ENCODE assay signal across 25 cellular contexts in genomic region chr6:45171380-45171779, GRCh38.
"Had no signal": no experiment of that assay in that cellular context is flagged by ENCODE, and none has a peak within 500 bp of the region (broad histone marks: within the 10 kb centered on the region; RNA-seq: fewer than 3 reads in every experiment).

No MANE protein-coding gene starts in this region.

- FAIRE-seq: HepG2 had no signal

- H3K27ac ChIP-seq: RWPE1 had no signal

- H3K4me2 ChIP-seq: SK-N-SH had no signal

- ATAC-seq: HepG2, Panc1, PC-3 had no signal

- H3K9ac ChIP-seq: SK-N-SH had no signal

- H3K9me3 ChIP-seq: SK-N-SH had no signal

- DNase-seq: IMR-90; Kasumi-1; KG1; MV-4-11; NCI-H1048; NCI-H1105; NCI-H1417; NCI-H1436 treated with DMSO at 0.1 percent for 48 hours; NCI-H1694; NCI-H187 treated with DMSO at 0.1 percent for 48 hours; NCI-H2029 treated with DMSO at 0.1 percent for 48 hours; NCI-H2171 treated with DMSO at 0.1 percent for 48 hours; NCI-H345; NCI-H446 treated with DMSO at 0.1 percent for 48 hours; NCI-H510A treated with DMSO at 0.1 percent for 48 hours; NCI-H526; NCI-H748 treated with DMSO at 0.1 percent for 48 hours; NK-92 treated with Interleukin-12 subunit alpha and Interleukin-12 subunit beta, amount 100 ng/mL, for 24 hours; PC-3; SHP77; SK-N-SH; SW 1271 had no signal
